Comparison of ENCODE assay signal across 2 cellular contexts in genomic region chr10:97904026-97904410, GRCh38.
TF ChIP-seq lines count a peak whose summit lies in the region.

No MANE protein-coding gene starts in this region.

TF ChIP-seq in GM23338, 12 proteins besides CTCF, POLR2A, EP300 and RAD21:
- TF ChIP-seq EZH2phosphoT487 (IDR thresholded peaks at IDR 0.05; ENCODE audit: unreplicated experiment) (no peak), POLR2AphosphoS5 (IDR thresholded peaks at IDR 0.05; ENCODE audit: low read depth) (no peak), ZNF462 (CRISPR knock-in tag; IDR thresholded peaks at IDR 0.05) (no peak), JUNB (IDR thresholded peaks at IDR 0.05; ENCODE audit: unreplicated experiment) (no peak), EZH2 (IDR thresholded peaks at IDR 0.05; ENCODE audit: low read depth, unreplicated experiment) (no peak), STAT1 (IDR thresholded peaks at IDR 0.05; ENCODE audit: unreplicated experiment) (no peak), ETS1 (IDR thresholded peaks at IDR 0.05) (no peak)
TF ChIP-seq in GM23338: peak in this region for 0.

TF ChIP-seq in H1, 55 proteins besides CTCF, POLR2A, EP300 and RAD21:
- TF ChIP-seq CBX8 (IDR thresholded peaks at IDR 0.05; ENCODE audit: borderline replicate concordance, low read depth, low read length), result no peak
- TF ChIP-seq RXRA (IDR thresholded peaks at IDR 0.05; ENCODE audit: insufficient read depth, low read depth, low read length), result no peak
- TF ChIP-seq USF2 (IDR thresholded peaks at IDR 0.05; ENCODE audit: low read length), result no peak
- no peak for TF ChIP-seq E2F6 (IDR thresholded peaks at IDR 0.05)
- TF ChIP-seq KDM4A (IDR thresholded peaks at IDR 0.05; ENCODE audit: low read depth, low read length, severe bottlenecking), result no peak
- no peak for TF ChIP-seq POU5F1 (IDR thresholded peaks at IDR 0.05; ENCODE audit: low read depth, low read length)
- TF ChIP-seq GABPA (IDR thresholded peaks at IDR 0.05; ENCODE audit: borderline replicate concordance, insufficient read depth, low read length), result no peak
- no peak for TF ChIP-seq JUN (IDR thresholded peaks at IDR 0.05; ENCODE audit: low read depth, low read length)
- TF ChIP-seq CHD1 (IDR thresholded peaks at IDR 0.05; ENCODE audit: low read depth, low read length), result no peak
- TF ChIP-seq RFX5 (IDR thresholded peaks at IDR 0.05; ENCODE audit: borderline replicate concordance, low read depth, low read length), result no peak
